In genomic region chr5:115098041-115098702, GRCh38 we compare ENCODE assay signal across 8 cellular contexts.
A peak's percentile ranks its signal among the peaks of the same experiment; 100 is the strongest.
DNase-seq lines count a peak whose midpoint lies in the region; ATAC-seq and TF ChIP-seq lines count a peak whose summit lies in the region.

No MANE protein-coding gene starts in this region.

- no peaks in the 10 kb centered on the region for H3K4me1 Mint-ChIP-seq in stimulated activated naive CD8-positive, alpha-beta T cell treated with anti-CD3 and anti-CD28 coated beads, Interleukin-15, amount 100 ng/mL, for 72 hours

- no peaks in the 10 kb centered on the region for H3K27me3 ChIP-seq in OCI-LY3 (ENCODE audit: low read depth, low read length)

- no peaks in the 10 kb centered on the region for H3K9me3 ChIP-seq in OCI-LY3 (ENCODE audit: insufficient read depth, low read length)

- H3K27ac Mint-ChIP-seq in stimulated activated naive CD8-positive, alpha-beta T cell treated with anti-CD3 and anti-CD28 coated beads, Interleukin-15, amount 100 ng/mL, for 72 hours: no peak overlapping the region

- peak; percentile 40 for DNase-seq in NCI-H82 (lab: John Stamatoyannopoulos, UW)
- DNase-seq in NCI-H82 treated with DMSO at 0.1 percent for 48 hours (lab: John Stamatoyannopoulos, UW; ENCODE audit: unreplicated experiment): no peak
- DNase-seq in astrocyte of the hippocampus (ENCODE audit: low read depth, low spot score): peak; percentile 75
- peak; percentile 71 for DNase-seq in iris pigment epithelial cell (ENCODE audit: low read depth)
- peak; percentile 30 to 33 for DNase-seq in stimulated activated naive CD8-positive, alpha-beta T cell treated with anti-CD3 and anti-CD28 coated beads, Interleukin-15, amount 100 ng/mL, for 72 hours

- ATAC-seq in GM19438 (IDR thresholded peaks at IDR 0.05; ENCODE audit: low read depth, unreplicated experiment) (peak; percentile 88), HG03442 (IDR thresholded peaks at IDR 0.05; ENCODE audit: unreplicated experiment) (peak; percentile 90)
- peak; percentile 84 for ATAC-seq in stimulated activated naive CD8-positive, alpha-beta T cell treated with anti-CD3 and anti-CD28 coated beads, Interleukin-15, amount 100 ng/mL, for 72 hours

- H3K9ac ChIP-seq in OCI-LY3 (ENCODE audit: low read length): 0 out of 2 replicates have a peak overlapping the region, but pooled peaks have one; percentile 5

- H3K4me2 ChIP-seq in OCI-LY3 (ENCODE audit: low read length): peak overlapping the region; percentile 51

- no peak overlapping the region; the same call in 1 of the 2 replicates for H2AFZ ChIP-seq in OCI-LY3 (ENCODE audit: low read depth, low read length)

- peak; percentile 86 for TF ChIP-seq CTCF in OCI-LY3 (IDR thresholded peaks at IDR 0.05; ENCODE audit: low read depth, low read length)

- H3K79me2 ChIP-seq in OCI-LY3 (ENCODE audit: low read length): no peaks in the 10 kb centered on the region

- H4K20me1 ChIP-seq in OCI-LY3 (ENCODE audit: insufficient read depth, low read length): no peaks in the 10 kb centered on the region

- no peaks in the 10 kb centered on the region for H3K27me3 Mint-ChIP-seq in stimulated activated naive CD8-positive, alpha-beta T cell treated with anti-CD3 and anti-CD28 coated beads, Interleukin-15, amount 100 ng/mL, for 72 hours

- no peak overlapping the region for H3K4me3 Mint-ChIP-seq in stimulated activated naive CD8-positive, alpha-beta T cell treated with anti-CD3 and anti-CD28 coated beads, Interleukin-15, amount 100 ng/mL, for 72 hours

- no peak overlapping the region for H3K4me3 ChIP-seq in OCI-LY3 (ENCODE audit: low read length)

- H3K36me3 ChIP-seq in OCI-LY3 (replicated peaks; ENCODE audit: low read depth, low read length): no peaks in the 10 kb centered on the region

- H3K4me1 ChIP-seq in OCI-LY3 (ENCODE audit: low read length): peaks cover 27% of the 10 kb centered on the region

- H3K27ac ChIP-seq in OCI-LY3 (ENCODE audit: low read length): no peak overlapping the region

- H3K9me3 Mint-ChIP-seq in stimulated activated naive CD8-positive, alpha-beta T cell treated with anti-CD3 and anti-CD28 coated beads, Interleukin-15, amount 100 ng/mL, for 72 hours: no peaks in the 10 kb centered on the region
